37 cellular contexts compared by ENCODE assay signal in the genomic region with DNA sequence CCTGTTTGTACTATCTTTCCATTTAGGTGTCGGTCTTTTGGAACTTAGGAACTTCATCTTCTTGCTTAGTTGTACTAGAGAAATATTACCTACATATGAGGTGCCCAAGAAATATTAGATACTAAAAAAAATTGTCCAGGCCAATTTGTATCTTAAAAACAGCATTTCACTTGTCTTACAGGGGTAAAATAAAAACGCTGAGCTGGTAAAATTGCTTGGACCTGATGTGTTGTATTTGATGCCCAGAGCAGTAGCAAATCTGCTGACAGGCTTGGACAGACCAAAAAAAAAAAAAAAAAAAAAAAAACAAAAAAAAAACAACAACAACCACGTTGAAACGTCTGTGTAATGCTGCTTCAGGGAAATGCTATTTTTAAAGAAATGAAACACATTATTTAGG.
"Had no signal": no experiment of that assay in that cellular context is flagged by ENCODE, and none has a peak within 500 bp of the region (broad histone marks: within the 10 kb centered on the region; RNA-seq: fewer than 3 reads in every experiment).

No MANE protein-coding gene starts in this region.

- H3K9me3 Mint-ChIP-seq: activated B cell treated with CpG ODN at 0.5 μM for 24 hours; activated CD4-positive, alpha-beta memory T cell treated with anti-CD3 and anti-CD28 coated beads for 36 hours; activated CD4-positive, alpha-beta T cell treated with anti-CD3 and anti-CD28 coated beads, Interleukin-2, amount 10 ng/mL, durations not matched to agents 24 days and 14 days; activated CD8-positive, alpha-beta T cell treated with anti-CD3 and anti-CD28 coated beads for 36 hours; activated naive CD4-positive, alpha-beta T cell treated with anti-CD3 and anti-CD28 coated beads for 36 hours; activated naive CD4-positive, alpha-beta T cell treated with anti-CD3 and anti-CD28 coated beads, Interleukin-2, amount 50 U/mL, for 72 hours; activated naive CD8-positive, alpha-beta T cell treated with anti-CD3 and anti-CD28 coated beads for 36 hours; activated T-cell treated with anti-CD3 and anti-CD28 coated beads, Interleukin-2, amount 50 U/mL, for 4 hours; activated T-cell treated with anti-CD3 and anti-CD28 coated beads, Interleukin-2, amount 50 U/mL, for 72 hours; activated T-helper 1 cell treated with anti-CD3 and anti-CD28 coated beads, Interleukin-12 subunit alpha, Interleukin-12 subunit beta, Interleukin-2, Interleukin-4 antibody, amounts not matched to agents 30 ng/mL and 10 ng/mL and 1 ng/mL, durations not matched to agents 14 hours and 24 hours and 36 hours; activated T-helper 17 cell treated with anti-CD3 and anti-CD28 coated beads, Interleukin-2, amount 50 U/mL, for 72 hours; brain; central memory CD8-positive, alpha-beta T cell; T-helper 1 cell treated with Interleukin-12 subunit alpha and Interleukin-12 subunit beta and Interleukin-4 antibody, amounts not matched to agents 30 μg/mL and 1 μg/mL, for 36 hours; T-helper 2 cell treated with Interferon-gamma antibody and Interleukin-4, amounts not matched to agents 5 μg/mL and 100 μg/mL, for 36 hours had no signal

- H3K4me3 ChIP-seq: adrenal gland, cardiac muscle cell had no signal

- H3K4me1 Mint-ChIP-seq: activated B cell treated with CpG ODN at 0.5 μM for 24 hours; activated CD4-positive, alpha-beta T cell treated with anti-CD3 and anti-CD28 coated beads, Interleukin-2, amount 10 ng/mL, durations not matched to agents 24 days and 14 days; activated naive CD8-positive, alpha-beta T cell treated with anti-CD3 and anti-CD28 coated beads for 36 hours; activated T-helper 17 cell treated with anti-CD3 and anti-CD28 coated beads, Interleukin-2, amount 50 U/mL, for 72 hours; brain; central memory CD8-positive, alpha-beta T cell had no signal

- H3K36me3 Mint-ChIP-seq: activated CD4-positive, alpha-beta memory T cell treated with anti-CD3 and anti-CD28 coated beads for 36 hours; activated naive CD4-positive, alpha-beta T cell treated with anti-CD3 and anti-CD28 coated beads, Interleukin-2, amount 50 U/mL, for 72 hours; activated naive CD8-positive, alpha-beta T cell treated with anti-CD3 and anti-CD28 coated beads for 36 hours; brain had no signal

- H3K27me3 ChIP-seq: cardiac muscle cell had no signal

- H3K4me1 ChIP-seq: adrenal gland had no signal

- H3K27ac ChIP-seq: adrenal gland, cardiac muscle cell, VCaP had no signal

- FAIRE-seq: bronchial epithelial cell, TTC549 had no signal

- H3K27me3 Mint-ChIP-seq: activated CD4-positive, alpha-beta memory T cell treated with anti-CD3 and anti-CD28 coated beads for 36 hours; activated CD8-positive, alpha-beta T cell treated with anti-CD3 and anti-CD28 coated beads for 36 hours had no signal

- H3K9me3 ChIP-seq: adrenal gland had no signal

- DNase-seq: activated B cell treated with CpG ODN at 0.5 μM for 24 hours; activated CD4-positive, alpha-beta memory T cell treated with anti-CD3 and anti-CD28 coated beads for 36 hours; activated CD4-positive, alpha-beta T cell treated with anti-CD3 and anti-CD28 coated beads for 4 hours; activated CD4-positive, alpha-beta T cell treated with anti-CD3 and anti-CD28 coated beads, Interleukin-2, amount 10 ng/mL, durations not matched to agents 24 days and 14 days; activated CD4-positive, alpha-beta T cell treated with anti-CD3 and anti-CD28 coated beads, Interleukin-2, amount 50 U/mL, for 1 hour; activated CD4-positive, alpha-beta T cell treated with anti-CD3 and anti-CD28 coated beads, Interleukin-2, amount 50 U/mL, for 4 hours; activated CD4-positive, CD25-positive, alpha-beta regulatory T cell treated with anti-CD3 and anti-CD28 coated beads, Interleukin-2, amount 50 U/mL, for 72 hours; activated CD8-positive, alpha-beta memory T cell treated with anti-CD3 and anti-CD28 coated beads, Interleukin-2, amount 50 U/mL, for 4 hours; activated CD8-positive, alpha-beta T cell treated with anti-CD3 and anti-CD28 coated beads for 36 hours; activated effector memory CD4-positive, alpha-beta T cell treated with anti-CD3 and anti-CD28 coated beads, Interleukin-2, amount 50 U/mL, for 16 hours; activated gamma-delta T cell treated with Interleukin-2 at 50 U/mL for 16 hours; activated naive CD4-positive, alpha-beta T cell; activated naive CD4-positive, alpha-beta T cell treated with anti-CD3 and anti-CD28 coated beads for 36 hours; activated naive CD4-positive, alpha-beta T cell treated with anti-CD3 and anti-CD28 coated beads, Interleukin-2, amount 50 U/mL, for 16 hours; activated naive CD8-positive, alpha-beta T cell treated with anti-CD3 and anti-CD28 coated beads for 36 hours; activated T-cell treated with anti-CD3 and anti-CD28 coated beads for 4 hours; activated T-cell treated with anti-CD3 and anti-CD28 coated beads, Interleukin-2, amount 50 U/mL, for 1 hour; activated T-cell treated with anti-CD3 and anti-CD28 coated beads, Interleukin-2, amount 50 U/mL, for 4 hours; activated T-cell treated with anti-CD3 and anti-CD28 coated beads, Interleukin-2, amount 50 U/mL, for 72 hours; adrenal gland; amniotic stem cell; aorta; caudate nucleus; cerebellar nuclear complex; T-helper 2 cell; T-helper 9 cell had no signal

- ATAC-seq: activated CD8-positive, alpha-beta T cell treated with anti-CD3 and anti-CD28 coated beads for 36 hours; activated naive CD4-positive, alpha-beta T cell treated with anti-CD3 and anti-CD28 coated beads, Interleukin-2, amount 50 U/mL, for 72 hours; activated T-cell treated with anti-CD3 and anti-CD28 coated beads, Interleukin-2, amount 50 U/mL, for 4 hours; activated T-cell treated with anti-CD3 and anti-CD28 coated beads, Interleukin-2, amount 50 U/mL, for 72 hours; activated T-helper 17 cell treated with anti-CD3 and anti-CD28 coated beads, Interleukin-2, amount 50 U/mL, for 72 hours had no signal

- H3K4me3 Mint-ChIP-seq: activated B cell treated with CpG ODN at 0.5 μM for 24 hours; activated CD4-positive, alpha-beta memory T cell treated with anti-CD3 and anti-CD28 coated beads for 36 hours; activated CD4-positive, alpha-beta T cell treated with anti-CD3 and anti-CD28 coated beads, Interleukin-2, amount 10 ng/mL, durations not matched to agents 24 days and 14 days; activated CD8-positive, alpha-beta T cell treated with anti-CD3 and anti-CD28 coated beads for 36 hours; activated naive CD4-positive, alpha-beta T cell treated with anti-CD3 and anti-CD28 coated beads for 36 hours; activated naive CD8-positive, alpha-beta T cell treated with anti-CD3 and anti-CD28 coated beads for 36 hours; activated T-cell treated with anti-CD3 and anti-CD28 coated beads, Interleukin-2, amount 50 U/mL, for 4 hours; activated T-cell treated with anti-CD3 and anti-CD28 coated beads, Interleukin-2, amount 50 U/mL, for 72 hours; activated T-helper 1 cell treated with anti-CD3 and anti-CD28 coated beads, Interleukin-12 subunit alpha, Interleukin-12 subunit beta, Interleukin-2, Interleukin-4 antibody, amounts not matched to agents 30 ng/mL and 10 ng/mL and 1 ng/mL, durations not matched to agents 14 hours and 24 hours and 36 hours; activated T-helper 17 cell treated with anti-CD3 and anti-CD28 coated beads, Interleukin-2, amount 50 U/mL, for 72 hours; brain; central memory CD8-positive, alpha-beta T cell; T-helper 1 cell treated with Interleukin-12 subunit alpha and Interleukin-12 subunit beta and Interleukin-4 antibody, amounts not matched to agents 30 μg/mL and 1 μg/mL, for 36 hours; T-helper 2 cell treated with Interferon-gamma antibody and Interleukin-4, amounts not matched to agents 5 μg/mL and 100 μg/mL, for 36 hours had no signal

- H3K27ac Mint-ChIP-seq: activated B cell treated with CpG ODN at 0.5 μM for 24 hours; activated CD4-positive, alpha-beta memory T cell treated with anti-CD3 and anti-CD28 coated beads for 36 hours; activated CD4-positive, alpha-beta T cell treated with anti-CD3 and anti-CD28 coated beads, Interleukin-2, amount 10 ng/mL, durations not matched to agents 24 days and 14 days; activated CD8-positive, alpha-beta T cell treated with anti-CD3 and anti-CD28 coated beads for 36 hours; activated naive CD4-positive, alpha-beta T cell treated with anti-CD3 and anti-CD28 coated beads for 36 hours; activated naive CD4-positive, alpha-beta T cell treated with anti-CD3 and anti-CD28 coated beads, Interleukin-2, amount 50 U/mL, for 72 hours; activated naive CD8-positive, alpha-beta T cell treated with anti-CD3 and anti-CD28 coated beads for 36 hours; activated T-cell treated with anti-CD3 and anti-CD28 coated beads, Interleukin-2, amount 50 U/mL, for 72 hours; activated T-helper 1 cell treated with anti-CD3 and anti-CD28 coated beads, Interleukin-12 subunit alpha, Interleukin-12 subunit beta, Interleukin-2, Interleukin-4 antibody, amounts not matched to agents 30 ng/mL and 10 ng/mL and 1 ng/mL, durations not matched to agents 14 hours and 24 hours and 36 hours; activated T-helper 17 cell treated with anti-CD3 and anti-CD28 coated beads, Interleukin-2, amount 50 U/mL, for 72 hours; brain; T-helper 1 cell treated with Interleukin-12 subunit alpha and Interleukin-12 subunit beta and Interleukin-4 antibody, amounts not matched to agents 30 μg/mL and 1 μg/mL, for 36 hours; T-helper 2 cell treated with Interferon-gamma antibody and Interleukin-4, amounts not matched to agents 5 μg/mL and 100 μg/mL, for 36 hours had no signal

- H3K36me3 ChIP-seq: adrenal gland, cardiac muscle cell had no signal
